In genomic region chr1:174247472-174247871, GRCh38 we compare ENCODE assay signal across 30 cellular contexts.
"Had no signal": no experiment of that assay in that cellular context is flagged by ENCODE, and none has a peak within 500 bp of the region (broad histone marks: within the 10 kb centered on the region; RNA-seq: fewer than 3 reads in every experiment).

No MANE protein-coding gene starts in this region.

- H3K9me3 Mint-ChIP-seq: activated CD4-positive, alpha-beta T cell treated with anti-CD3 and anti-CD28 coated beads, Interleukin-2, amount 10 ng/mL, durations not matched to agents 24 days and 14 days; activated CD8-positive, alpha-beta T cell treated with anti-CD3 and anti-CD28 coated beads for 36 hours; activated naive CD4-positive, alpha-beta T cell treated with anti-CD3 and anti-CD28 coated beads, Interleukin-2, amount 50 U/mL, for 72 hours; activated T-cell treated with anti-CD3 and anti-CD28 coated beads, Interleukin-2, amount 50 U/mL, for 72 hours; activated T-helper 2 cell treated with anti-CD3 and anti-CD28 coated beads, Interferon-gamma antibody, Interleukin-2, Interleukin-4, amounts not matched to agents 10 μg/mL and 5 μg/mL and 100 μg/mL, durations not matched to agents 14 hours and 24 hours and 36 hours; brain had no signal

- H3K4me3 Mint-ChIP-seq: activated CD4-positive, alpha-beta T cell treated with anti-CD3 and anti-CD28 coated beads, Interleukin-2, amount 10 ng/mL, durations not matched to agents 24 days and 14 days; activated CD8-positive, alpha-beta T cell treated with anti-CD3 and anti-CD28 coated beads for 36 hours; activated T-cell treated with anti-CD3 and anti-CD28 coated beads, Interleukin-2, amount 50 U/mL, for 72 hours; brain had no signal

- FAIRE-seq: astrocyte, bronchial epithelial cell had no signal

- H3K36me3 Mint-ChIP-seq: activated naive CD4-positive, alpha-beta T cell treated with anti-CD3 and anti-CD28 coated beads, Interleukin-2, amount 50 U/mL, for 72 hours had no signal

- H3K27me3 ChIP-seq: adrenal gland, MG63, SJCRH30 had no signal

- H3K4me3 ChIP-seq: adrenal gland, MG63, SJCRH30, SK-N-MC had no signal

- H3K4me1 ChIP-seq: adrenal gland, SJCRH30 had no signal

- DNase-seq: activated CD4-positive, alpha-beta T cell treated with anti-CD3 and anti-CD28 coated beads, Interleukin-2, amount 10 ng/mL, durations not matched to agents 24 days and 14 days; activated CD4-positive, alpha-beta T cell treated with anti-CD3 and anti-CD28 coated beads, Interleukin-2, amount 50 U/mL, for 4 hours; activated CD8-positive, alpha-beta T cell treated with anti-CD3 and anti-CD28 coated beads for 36 hours; activated gamma-delta T cell; activated naive CD4-positive, alpha-beta T cell treated with Interleukin-2 at 50 U/mL for 16 hours; activated T-cell treated with anti-CD3 and anti-CD28 coated beads, Interleukin-2, amount 50 U/mL, for 1 hour; activated T-cell treated with anti-CD3 and anti-CD28 coated beads, Interleukin-2, amount 50 U/mL, for 72 hours; adrenal gland; caudate nucleus; cerebellar nuclear complex; Kasumi-1; MG63; MV-4-11; NCI-H1092; NCI-H1436 treated with DMSO at 0.1 percent for 48 hours; NCI-H187 treated with DMSO at 0.1 percent for 48 hours; NCI-H2081; NCI-H345; NCI-H524 treated with DMSO at 0.1 percent for 48 hours; SHP77; SJCRH30; T1000; WERI-Rb-1 had no signal

- H3K9me3 ChIP-seq: adrenal gland, MG63, SJCRH30 had no signal

- H3K27ac ChIP-seq: adrenal gland, SJCRH30, SK-N-MC, WERI-Rb-1 had no signal

- ATAC-seq: activated CD8-positive, alpha-beta T cell treated with anti-CD3 and anti-CD28 coated beads for 36 hours; activated naive CD4-positive, alpha-beta T cell treated with anti-CD3 and anti-CD28 coated beads, Interleukin-2, amount 50 U/mL, for 72 hours; activated T-cell treated with anti-CD3 and anti-CD28 coated beads, Interleukin-2, amount 50 U/mL, for 72 hours; Panc1 had no signal

- H3K36me3 ChIP-seq: adrenal gland had no signal

- H3K27me3 Mint-ChIP-seq: activated CD4-positive, alpha-beta T cell treated with anti-CD3 and anti-CD28 coated beads, Interleukin-2, amount 10 ng/mL, durations not matched to agents 24 days and 14 days; activated CD8-positive, alpha-beta T cell treated with anti-CD3 and anti-CD28 coated beads for 36 hours; brain had no signal

- H3K27ac Mint-ChIP-seq: activated CD4-positive, alpha-beta T cell treated with anti-CD3 and anti-CD28 coated beads, Interleukin-2, amount 10 ng/mL, durations not matched to agents 24 days and 14 days; activated CD8-positive, alpha-beta T cell treated with anti-CD3 and anti-CD28 coated beads for 36 hours; activated naive CD4-positive, alpha-beta T cell treated with anti-CD3 and anti-CD28 coated beads, Interleukin-2, amount 50 U/mL, for 72 hours; activated T-cell treated with anti-CD3 and anti-CD28 coated beads, Interleukin-2, amount 50 U/mL, for 72 hours; activated T-helper 2 cell treated with anti-CD3 and anti-CD28 coated beads, Interferon-gamma antibody, Interleukin-2, Interleukin-4, amounts not matched to agents 10 μg/mL and 5 μg/mL and 100 μg/mL, durations not matched to agents 14 hours and 24 hours and 36 hours had no signal

- H3K4me1 Mint-ChIP-seq: activated CD4-positive, alpha-beta T cell treated with anti-CD3 and anti-CD28 coated beads, Interleukin-2, amount 10 ng/mL, durations not matched to agents 24 days and 14 days; brain had no signal
